10 cellular contexts compared by ENCODE assay signal in genomic region chr10:100730739-100731602, GRCh38. TPM values are rescaled to one million over a fixed set of nuclear protein-coding genes. Genes with fewer than 3 reads are reported as not detected.
DNase-seq lines count a peak whose midpoint lies in the region; ATAC-seq and TF ChIP-seq lines count a peak whose summit lies in the region.
"Had no signal": no experiment of that assay in that cellular context is flagged by ENCODE, and none has a peak within 500 bp of the region (broad histone marks: within the 10 kb centered on the region; RNA-seq: fewer than 3 reads in every experiment).

No MANE protein-coding gene starts in this region.

- TF ChIP-seq CTCF in heart right ventricle (IDR thresholded peaks at IDR 0.05), result no peak

- peak overlapping the region in 8 of 10 donors; percentile 10 to 42 (median 34) for H3K4me3 ChIP-seq in heart right ventricle

- no peaks in the 10 kb centered on the region for H3K36me3 ChIP-seq in heart right ventricle

- H3K27ac ChIP-seq in heart right ventricle, result no peak overlapping the region
- H3K27ac ChIP-seq: C4-2B, VCaP had no signal

- intact Hi-C loops in heart right ventricle (cut with DNase I), result loop anchor here in 2 of 10 donors (10.0 kb wide), 1 partner anchor 166 kb away; no protein-coding TSS in a partner anchor

- no peaks in the 10 kb centered on the region for H3K9me3 ChIP-seq in heart right ventricle

- WGBS in heart right ventricle, 2 donors, result 3 to 4% methylated on average over 57 of the region's 57 CpGs

- H3K4me1 ChIP-seq in heart right ventricle, result peaks cover 3 to 35% (median 23%) of the 10 kb centered on the region in 9 donors

- no peak for DNase-seq in activated CD4-positive, CD25-positive, alpha-beta regulatory T cell (lab: John Stamatoyannopoulos, UW)
- DNase-seq in SW480 (ENCODE audit: low spot score) (peak; percentile 62), heart right ventricle (no peak), SW 1271 (lab: John Stamatoyannopoulos, UW) (no peak), DMS153 treated with DMSO at 0.1 percent for 48 hours (lab: John Stamatoyannopoulos, UW; ENCODE audit: unreplicated experiment) (no peak)
- peak; percentile 22 for DNase-seq in stimulated activated CD4-positive, alpha-beta T cell treated with anti-CD3 and anti-CD28 coated beads, Interleukin-4, amount 100 ng/mL, for 24 hours

- peaks cover 22 to 100% (median 100%) of the 10 kb centered on the region in 7 donors for H3K27me3 ChIP-seq in heart right ventricle

- peak; percentile 46 to 47 for ATAC-seq in activated CD4-positive, CD25-positive, alpha-beta regulatory T cell treated with anti-CD3 and anti-CD28 coated beads, Interleukin-2, amount 50 U/mL, for 24 hours
- ATAC-seq in HG02610 (IDR thresholded peaks at IDR 0.05; ENCODE audit: unreplicated experiment) (peak; percentile 54), heart right ventricle (peak in 4 of 8 donors; percentile 12 to 43 (median 20))

RNA-seq across cellular contexts. Expression of gene PAX2, which starts 14.4 kb away (rescaled TPM):
- total RNA-seq in heart right ventricle, result not detected
- not detected for polyA plus RNA-seq in heart right ventricle

Comparison
In these comparisons a context has a peak if more than half of its experiments do, and no peak if none do; other contexts are left out.
1. DNase-seq: peak in SW480 (single experiment) and stimulated activated CD4-positive, alpha-beta T cell treated with anti-CD3 and anti-CD28 coated beads, Interleukin-4, amount 100 ng/mL, for 24 hours (single experiment); none in activated CD4-positive, CD25-positive, alpha-beta regulatory T cell (0 of 4), heart right ventricle (0 of 2), SW 1271 (0 of 2) and DMS153 treated with DMSO at 0.1 percent for 48 hours (single experiment).